In genomic region chr11:117972044-117972443, GRCh38 we compare ENCODE assay signal across 22 cellular contexts. TPM values are rescaled to one million over a fixed set of nuclear protein-coding genes. Genes with fewer than 3 reads are reported as not detected.
"Had no signal": no experiment of that assay in that cellular context is flagged by ENCODE, and none has a peak within 500 bp of the region (broad histone marks: within the 10 kb centered on the region; RNA-seq: fewer than 3 reads in every experiment).

No MANE protein-coding gene starts in this region.

- H3K9me3 Mint-ChIP-seq: activated naive CD4-positive, alpha-beta T cell treated with anti-CD3 and anti-CD28 coated beads for 36 hours; activated naive CD8-positive, alpha-beta T cell treated with anti-CD3 and anti-CD28 coated beads, Interleukin-2, amount 50 U/mL, for 24 hours; mesothelial cell of epicardium; type B pancreatic cell had no signal

- H3K27me3 ChIP-seq: brain microvascular endothelial cell, colonic mucosa had no signal

- H3K4me1 ChIP-seq: prostate gland had no signal

- H3K36me3 ChIP-seq: brain microvascular endothelial cell, colonic mucosa, prostate gland, stomach had no signal

- H3K9me3 ChIP-seq: colonic mucosa, prostate gland, stomach had no signal

- H3K4me3 Mint-ChIP-seq: activated CD4-positive, alpha-beta T cell treated with anti-CD3 and anti-CD28 coated beads, Interleukin-2, amount 10 ng/mL, durations not matched to agents 24 days and 14 days; activated naive CD4-positive, alpha-beta T cell treated with anti-CD3 and anti-CD28 coated beads for 36 hours; activated naive CD8-positive, alpha-beta T cell treated with anti-CD3 and anti-CD28 coated beads, Interleukin-2, amount 50 U/mL, for 24 hours; mesothelial cell of epicardium; type B pancreatic cell had no signal

- ATAC-seq: activated naive CD8-positive, alpha-beta T cell treated with anti-CD3 and anti-CD28 coated beads, Interleukin-2, amount 50 U/mL, for 24 hours; right cardiac atrium; T-helper 17 cell had no signal

- H3K27ac Mint-ChIP-seq: activated naive CD8-positive, alpha-beta T cell treated with anti-CD3 and anti-CD28 coated beads, Interleukin-2, amount 50 U/mL, for 24 hours; mesothelial cell of epicardium; type B pancreatic cell had no signal

- H3K4me3 ChIP-seq: colonic mucosa, prostate gland, skin epidermis, stomach had no signal

- H3K27ac ChIP-seq: brain microvascular endothelial cell, prostate gland, stomach had no signal

- H3K36me3 Mint-ChIP-seq: mesothelial cell of epicardium, type B pancreatic cell had no signal

- H3K27me3 Mint-ChIP-seq: activated CD4-positive, alpha-beta T cell treated with anti-CD3 and anti-CD28 coated beads, Interleukin-2, amount 10 ng/mL, durations not matched to agents 24 days and 14 days; activated naive CD8-positive, alpha-beta T cell treated with anti-CD3 and anti-CD28 coated beads, Interleukin-2, amount 50 U/mL, for 24 hours; T-helper 17 cell had no signal

- DNase-seq: activated CD4-positive, alpha-beta T cell treated with anti-CD3 and anti-CD28 coated beads, Interleukin-2, amount 10 ng/mL, durations not matched to agents 24 days and 14 days; activated naive CD4-positive, alpha-beta T cell treated with anti-CD3 and anti-CD28 coated beads for 36 hours; activated naive CD8-positive, alpha-beta T cell treated with anti-CD3 and anti-CD28 coated beads, Interleukin-2, amount 50 U/mL, for 24 hours; aorta; brain microvascular endothelial cell; central memory CD4-positive, alpha-beta T cell; erythroblast; hypothalamus; islet precursor cell; right cardiac atrium; stimulated activated CD4-positive, alpha-beta T cell treated with anti-CD3 and anti-CD28 coated beads, Interleukin-15, amount 100 ng/mL, for 24 hours; stimulated activated CD4-positive, alpha-beta T cell treated with anti-CD3 and anti-CD28 coated beads, Interleukin-2, amount 100 ng/mL, for 48 hours; stomach; T-helper 17 cell had no signal

RNA-seq across cellular contexts. Expression of gene IL10RA, which starts 14.2 kb away (rescaled TPM):
- total RNA-seq: lung microvascular endothelial cell had no signal

RNA-seq across cellular contexts. Expression of gene TMPRSS13, which starts 42.8 kb away (rescaled TPM):
- total RNA-seq: lung microvascular endothelial cell, osteoblast had no signal
- polyA plus RNA-seq: neural cell had no signal
